In the genomic region with DNA sequence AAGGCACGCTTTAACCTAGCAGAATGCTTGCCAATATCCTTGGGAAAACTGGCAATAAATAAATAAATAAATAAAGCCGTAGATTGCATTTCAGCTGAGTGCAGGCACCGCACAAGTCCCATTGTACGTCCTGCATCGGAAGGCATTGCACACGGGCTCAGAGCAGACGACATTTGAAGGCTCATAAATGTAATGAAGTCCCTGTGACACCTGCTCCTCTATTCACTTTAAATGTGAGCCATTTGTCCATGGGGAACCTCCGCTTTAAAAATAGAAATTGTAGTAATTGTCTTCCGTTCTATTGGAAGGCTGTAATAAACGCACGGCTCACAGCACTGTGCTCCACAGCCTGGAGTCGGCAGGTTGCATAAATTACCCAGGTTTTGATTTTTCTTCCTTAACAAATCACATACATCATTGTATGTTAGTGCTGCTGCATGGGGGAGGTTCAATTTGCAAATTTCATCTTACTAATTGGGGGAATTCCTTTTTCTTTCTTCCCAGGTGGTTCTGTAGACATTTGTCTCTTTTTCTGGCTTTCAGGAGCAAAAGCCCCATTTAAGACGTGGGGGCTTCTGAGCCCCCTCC, we compare ENCODE assay signal across 21 cellular contexts. TPM values are rescaled to one million over a fixed set of nuclear protein-coding genes. Genes with fewer than 3 reads are reported as not detected.
DNase-seq lines count a peak whose midpoint lies in the region; TF ChIP-seq lines count a peak whose summit lies in the region.
"Had no signal": no experiment of that assay in that cellular context is flagged by ENCODE, and none has a peak within 500 bp of the region (broad histone marks: within the 10 kb centered on the region; RNA-seq: fewer than 3 reads in every experiment).

No MANE protein-coding gene starts in this region.

- peak; percentile 35 for TF ChIP-seq RAD21 in neural cell (conservative IDR thresholded peaks at IDR 0.05)

- no peak for TF ChIP-seq POLR2A in erythroblast (IDR thresholded peaks at IDR 0.05; ENCODE audit: low read length)

- no peak overlapping the region for H2AFZ ChIP-seq in neural cell (ENCODE audit: low read depth, low read length)

- H3K9me2 ChIP-seq in neural cell (ENCODE audit: insufficient read depth, low read length) = no peaks in the 10 kb centered on the region

- TF ChIP-seq CTCF in neural cell (IDR thresholded peaks at IDR 0.05; ENCODE audit: poor library complexity, severe bottlenecking) = peak; percentile 9

- H3K36me3 ChIP-seq in neural cell (ENCODE audit: insufficient read depth, low read length) = peaks cover 9% of the 10 kb centered on the region

- TF ChIP-seq EP300 in neural cell (conservative IDR thresholded peaks at IDR 0.05; ENCODE audit: poor library complexity, severe bottlenecking) = peak; percentile 90

- H3F3A ChIP-seq in neural cell (ENCODE audit: insufficient read depth, low read length, poor library complexity, severe bottlenecking) = peaks cover 3% of the 10 kb centered on the region

- H3K9ac ChIP-seq in neural cell (ENCODE audit: low read length) = peak overlapping the region; percentile 89

- DNase-seq in NCI-H2107 treated with DMSO at 0.1 percent for 48 hours (lab: John Stamatoyannopoulos, UW; ENCODE audit: unreplicated experiment) (peak; percentile 74), NCI-H2107 (lab: John Stamatoyannopoulos, UW) (no peak), NCI-H2081 (lab: John Stamatoyannopoulos, UW) (peak; percentile 81 to 94), NCI-H69 (lab: John Stamatoyannopoulos, UW) (peak; percentile 30), erythroblast (lab: John Stamatoyannopoulos, UW) (no peak), NCI-H1048 (lab: John Stamatoyannopoulos, UW) (no peak), DMS 273 (lab: John Stamatoyannopoulos, UW; ENCODE audit: unreplicated experiment) (no peak)
- DNase-seq: Calu3; CD4-positive, CD25-positive, alpha-beta regulatory T cell; DND-41; GDM1; GOT3; NCI-H1930; NCI-H510A; NK-92 treated with Interleukin-12 subunit alpha and Interleukin-12 subunit beta, amount 100 ng/mL, for 24 hours; OCI-M1; SHP77 treated with DMSO at 0.1 percent for 48 hours had no signal

- no peaks in the 10 kb centered on the region for H3K9me3 ChIP-seq in neural cell (ENCODE audit: low read length)

- H3K27ac ChIP-seq in neural cell (ENCODE audit: low read length) = peak overlapping the region; percentile 99
- H3K27ac ChIP-seq: 22Rv1 had no signal

- no peaks in the 10 kb centered on the region for H3K27me3 ChIP-seq in neural cell (ENCODE audit: insufficient read depth, low read depth, low read length)

- H3K4me2 ChIP-seq in neural cell (ENCODE audit: low read length) = peak overlapping the region; percentile 54

- H3K79me2 ChIP-seq in neural cell (replicated peaks; ENCODE audit: insufficient read depth, low read length) = peaks cover 35% of the 10 kb centered on the region

- H4K20me1 ChIP-seq in neural cell (ENCODE audit: insufficient read depth) = no peaks in the 10 kb centered on the region

- peak overlapping the region; percentile 62 for H3K4me3 ChIP-seq in neural cell (ENCODE audit: low read length)
- H3K4me3 ChIP-seq: GM12878 had no signal

TF ChIP-seq in neural cell, 6 proteins besides CTCF, POLR2A, EP300 and RAD21:
- peak; percentile 83 for TF ChIP-seq POLR2AphosphoS5 (IDR thresholded peaks at IDR 0.05)
- TF ChIP-seq, protein P1, sequence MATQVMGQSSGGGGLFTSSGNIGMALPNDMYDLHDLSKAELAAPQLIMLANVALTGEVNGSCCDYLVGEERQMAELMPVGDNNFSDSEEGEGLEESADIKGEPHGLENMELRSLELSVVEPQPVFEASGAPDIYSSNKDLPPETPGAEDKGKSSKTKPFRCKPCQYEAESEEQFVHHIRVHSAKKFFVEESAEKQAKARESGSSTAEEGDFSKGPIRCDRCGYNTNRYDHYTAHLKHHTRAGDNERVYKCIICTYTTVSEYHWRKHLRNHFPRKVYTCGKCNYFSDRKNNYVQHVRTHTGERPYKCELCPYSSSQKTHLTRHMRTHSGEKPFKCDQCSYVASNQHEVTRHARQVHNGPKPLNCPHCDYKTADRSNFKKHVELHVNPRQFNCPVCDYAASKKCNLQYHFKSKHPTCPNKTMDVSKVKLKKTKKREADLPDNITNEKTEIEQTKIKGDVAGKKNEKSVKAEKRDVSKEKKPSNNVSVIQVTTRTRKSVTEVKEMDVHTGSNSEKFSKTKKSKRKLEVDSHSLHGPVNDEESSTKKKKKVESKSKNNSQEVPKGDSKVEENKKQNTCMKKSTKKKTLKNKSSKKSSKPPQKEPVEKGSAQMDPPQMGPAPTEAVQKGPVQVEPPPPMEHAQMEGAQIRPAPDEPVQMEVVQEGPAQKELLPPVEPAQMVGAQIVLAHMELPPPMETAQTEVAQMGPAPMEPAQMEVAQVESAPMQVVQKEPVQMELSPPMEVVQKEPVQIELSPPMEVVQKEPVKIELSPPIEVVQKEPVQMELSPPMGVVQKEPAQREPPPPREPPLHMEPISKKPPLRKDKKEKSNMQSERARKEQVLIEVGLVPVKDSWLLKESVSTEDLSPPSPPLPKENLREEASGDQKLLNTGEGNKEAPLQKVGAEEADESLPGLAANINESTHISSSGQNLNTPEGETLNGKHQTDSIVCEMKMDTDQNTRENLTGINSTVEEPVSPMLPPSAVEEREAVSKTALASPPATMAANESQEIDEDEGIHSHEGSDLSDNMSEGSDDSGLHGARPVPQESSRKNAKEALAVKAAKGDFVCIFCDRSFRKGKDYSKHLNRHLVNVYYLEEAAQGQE (IDR thresholded peaks at IDR 0.05; ENCODE audit: borderline replicate concordance) = peak; percentile 92
- TF ChIP-seq EZH2 (IDR thresholded peaks at IDR 0.05; ENCODE audit: borderline replicate concordance, insufficient read depth, low read length, poor library complexity, severe bottlenecking) = no peak
- TF ChIP-seq MXI1 (conservative IDR thresholded peaks at IDR 0.05; ENCODE audit: poor library complexity, severe bottlenecking) = peak; percentile 57

RNA-seq across cellular contexts. Expression of gene MYT1, which starts 32.7 kb away (rescaled TPM):
- 35.8 and 42.4 TPM in 2 replicates for polyA plus RNA-seq in neural cell
- polyA minus RNA-seq in neural cell = 79.8 and 80.8 TPM in 2 replicates
- polyA plus RNA-seq: AG04450 had no signal

RNA-seq across cellular contexts. Expression of gene PCMTD2, which starts 58.6 kb away (rescaled TPM):
- 267 and 270 TPM in 2 replicates for polyA plus RNA-seq in neural cell
- 208 and 238 TPM in 2 replicates for polyA minus RNA-seq in neural cell

Comparison
In these comparisons a context has a peak if more than half of its experiments do, and no peak if none do; other contexts are left out.
1. DNase-seq: peak in NCI-H2107 treated with DMSO at 0.1 percent for 48 hours (single experiment), NCI-H2081 (2 of 2) and NCI-H69 (single experiment); none in NCI-H2107 (single experiment), erythroblast (0 of 2), NCI-H1048 (single experiment) and DMS 273 (single experiment).